8 cellular contexts compared by ENCODE assay signal in genomic region chr1:219952361-219952760, GRCh38. TPM values are rescaled to one million over a fixed set of nuclear protein-coding genes. Genes with fewer than 3 reads are reported as not detected.
"Had no signal": no experiment of that assay in that cellular context is flagged by ENCODE, and none has a peak within 500 bp of the region (broad histone marks: within the 10 kb centered on the region; RNA-seq: fewer than 3 reads in every experiment).

No MANE protein-coding gene starts in this region.

- H3K4me3 ChIP-seq: GM12878 had no signal

- DNase-seq: GDM1, GF-D8 had no signal

- FAIRE-seq: G401.6, GM12878, GM12891, GM12892, GM18507, GM19239 had no signal

- ATAC-seq: GM12878 had no signal

RNA-seq across cellular contexts. Expression of gene SLC30A10, which starts 24.0 kb away (rescaled TPM):
- total RNA-seq: GM12878 had no signal
- polyA plus RNA-seq: GM12878 had no signal
